Comparison of ENCODE assay signal across 13 cellular contexts in the genomic region with DNA sequence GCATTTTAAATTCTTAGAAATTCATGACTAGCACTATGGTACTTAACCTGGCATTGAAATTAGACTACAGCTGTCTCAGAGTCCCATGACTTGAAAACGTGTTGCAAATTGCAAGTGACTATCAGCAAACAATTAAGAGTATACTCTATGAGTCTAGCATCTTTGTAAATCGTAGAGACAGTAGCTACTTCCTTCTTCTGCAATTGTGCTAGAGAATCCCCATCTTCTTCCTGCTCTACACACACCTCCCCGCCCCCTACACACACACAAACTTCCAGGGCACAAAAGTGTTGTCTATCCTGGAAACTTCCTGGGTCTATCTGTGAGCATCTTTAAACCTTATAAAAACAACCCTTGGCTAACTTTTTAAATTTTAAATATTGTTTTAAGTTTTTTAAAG. TPM values are rescaled to one million over a fixed set of nuclear protein-coding genes. Genes with fewer than 3 reads are reported as not detected.
DNase-seq lines count a peak whose midpoint lies in the region; ATAC-seq and TF ChIP-seq lines count a peak whose summit lies in the region.
"Had no signal": no experiment of that assay in that cellular context is flagged by ENCODE, and none has a peak within 500 bp of the region (broad histone marks: within the 10 kb centered on the region; RNA-seq: fewer than 3 reads in every experiment).

No MANE protein-coding gene starts in this region.

- H3K4me3 ChIP-seq in OCI-LY7 (ENCODE audit: low read depth, low read length, poor library complexity, severe bottlenecking): no peak overlapping the region
- H3K4me3 ChIP-seq: colonic mucosa, sigmoid colon had no signal

- no peaks in the 10 kb centered on the region for H3K36me3 ChIP-seq in OCI-LY7 (ENCODE audit: insufficient read depth, low read length)
- H3K36me3 ChIP-seq: colonic mucosa, sigmoid colon had no signal

- H3K9me2 ChIP-seq in OCI-LY7 (ENCODE audit: insufficient read depth, low read length): peaks cover 5% of the 10 kb centered on the region; the same call in 1 of the 2 replicates

- ATAC-seq in GM19395 (IDR thresholded peaks at IDR 0.05; ENCODE audit: unreplicated experiment) (peak; percentile 31), HG03135 (IDR thresholded peaks at IDR 0.05; ENCODE audit: unreplicated experiment) (peak; percentile 33), HG03196 (IDR thresholded peaks at IDR 0.05; ENCODE audit: unreplicated experiment) (no peak)

- H2AFZ ChIP-seq in OCI-LY7 (ENCODE audit: low read length): peak overlapping the region; percentile 54

- H3K9me3 ChIP-seq in OCI-LY7 (ENCODE audit: low read length): no peaks in the 10 kb centered on the region
- H3K9me3 ChIP-seq: colonic mucosa, sigmoid colon had no signal

- H3K79me2 ChIP-seq in OCI-LY7 (ENCODE audit: insufficient read depth, low read depth, low read length): no peaks in the 10 kb centered on the region

- BruUV-seq in OCI-LY7 (replicated peaks; lab: Mats Ljungman, UMichigan): no TSS peak

- no peaks in the 10 kb centered on the region; the same call in 1 of the 2 replicates for H4K20me1 ChIP-seq in OCI-LY7 (ENCODE audit: insufficient read depth, low read length)

- peak overlapping the region; percentile 1 for H3K4me2 ChIP-seq in OCI-LY7 (ENCODE audit: low read length)

- peaks cover 5% of the 10 kb centered on the region for H3K4me1 ChIP-seq in OCI-LY7 (ENCODE audit: insufficient read depth, low read length, poor library complexity, severe bottlenecking)
- H3K4me1 ChIP-seq: sigmoid colon had no signal

- H3K27ac ChIP-seq in OCI-LY7 (ENCODE audit: low read depth, low read length, poor library complexity, severe bottlenecking): no peak overlapping the region
- H3K27ac ChIP-seq: colonic mucosa, sigmoid colon had no signal

- POLR2A ChIA-PET in OCI-LY7 (lab: Charles Lee): interaction anchor here (0.6 to 7.7 kb wide), 23 partner anchors 10 to 798 kb away, joined by 3 to 96 read pairs (median 5); a partner anchor contains a TSS

- DNase-seq in GDM1 (lab: John Stamatoyannopoulos, UW) (peak; percentile 45), OCI-LY7 (ENCODE audit: low spot score) (peak; percentile 49), T-helper 1 cell (no peak), NCI-H2081 (lab: John Stamatoyannopoulos, UW) (no peak)
- DNase-seq in NK-92 treated with Interleukin-12 subunit alpha and Interleukin-12 subunit beta, amount 100 ng/mL, for 24 hours (lab: John Stamatoyannopoulos, UW): no peak
- DNase-seq: activated naive CD4-positive, alpha-beta T cell treated with Interleukin-2 at 50 U/mL for 16 hours; colonic mucosa; NCI-H2107; sigmoid colon; stimulated activated CD4-positive, alpha-beta T cell treated with anti-CD3 and anti-CD28 coated beads, Interleukin-2, amount 100 ng/mL, for 24 hours had no signal

- TF ChIP-seq CTCF in OCI-LY7 (conservative IDR thresholded peaks at IDR 0.05; ENCODE audit: low read length): no peak

- intact Hi-C loops in OCI-LY7 (cut with micrococcal nuclease; ENCODE audit: unreplicated experiment): loop anchor here (2.0 kb wide), 2 partner anchors 34 to 94 kb away; a partner anchor contains a TSS

- CTCF ChIA-PET in OCI-LY7 (lab: Charles Lee; ENCODE audit: unreplicated experiment): interaction anchor here (0.7 to 2.2 kb wide), 3 partner anchors 11 to 30 kb away, joined by 3 to 6 read pairs (median 3); no protein-coding TSS in a partner anchor

RNA-seq across cellular contexts. Expression of a gene that starts 35.2 kb away (rescaled TPM):
- 175 and 242 TPM in 2 replicates for total RNA-seq in OCI-LY7 (2014; rRNA removed; shearing (Covaris generic))
- 199 and 229 TPM in 2 replicates for total RNA-seq in OCI-LY7 (2022)

Comparison
In these comparisons a context has a peak if more than half of its experiments do, and no peak if none do; other contexts are left out.
1. DNase-seq: peak in GDM1 (single experiment) and OCI-LY7 (single experiment); none in T-helper 1 cell (0 of 5), NCI-H2081 (0 of 2) and NK-92 treated with Interleukin-12 subunit alpha and Interleukin-12 subunit beta, amount 100 ng/mL, for 24 hours (single experiment).